ENCODE assay signal across 9 cellular contexts in the genomic region with DNA sequence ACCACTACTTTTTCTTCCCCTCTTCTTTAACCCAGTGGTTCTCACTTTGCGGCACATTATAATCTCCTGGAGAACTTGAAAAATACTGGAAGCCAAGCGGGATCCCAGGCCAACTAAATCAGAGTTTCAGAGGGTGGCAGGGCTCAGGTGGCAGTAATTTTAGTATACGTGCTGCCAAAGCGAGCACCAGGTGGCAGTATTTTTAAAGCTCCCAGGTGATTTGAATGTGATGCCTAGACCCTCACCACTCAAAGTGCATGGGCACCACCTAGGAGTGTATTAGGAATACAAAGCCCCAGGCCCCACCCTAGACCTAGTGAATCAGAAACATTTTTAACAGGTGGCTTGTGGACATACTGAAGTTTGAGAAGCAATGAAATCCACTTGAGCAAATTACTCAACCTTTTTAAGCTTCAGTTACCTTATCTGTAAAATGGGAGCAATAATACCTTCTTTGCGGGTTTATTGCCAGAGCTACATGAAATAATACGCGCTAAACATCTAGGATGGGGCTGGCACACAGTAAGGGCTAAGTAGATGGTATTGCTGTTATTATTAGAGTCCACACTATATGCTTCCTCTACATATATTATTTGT. TPM values are rescaled to one million over a fixed set of nuclear protein-coding genes. Genes with fewer than 3 reads are reported as not detected.
DNase-seq lines count a peak whose midpoint lies in the region; ATAC-seq and TF ChIP-seq lines count a peak whose summit lies in the region.
"Had no signal": no experiment of that assay in that cellular context is flagged by ENCODE, and none has a peak within 500 bp of the region (broad histone marks: within the 10 kb centered on the region; RNA-seq: fewer than 3 reads in every experiment).

No MANE protein-coding gene starts in this region.

- H3K27ac ChIP-seq in RWPE1 (no peak overlapping the region), foreskin keratinocyte (no peak overlapping the region)
- H3K27ac ChIP-seq: testis had no signal

- DNase-seq in Caki2 (ENCODE audit: low read depth) (peak; percentile 15), HFF-Myc (ENCODE audit: extremely low read depth, low read depth) (no peak), RWPE1 (ENCODE audit: low spot score) (peak; percentile 7), foreskin keratinocyte (no peak), T-helper 9 cell (no peak)
- DNase-seq: testis had no signal

- ATAC-seq in foreskin keratinocyte (peak; percentile 42), HG02852 (IDR thresholded peaks at IDR 0.05; ENCODE audit: unreplicated experiment) (no peak), GM21423 (IDR thresholded peaks at IDR 0.05; ENCODE audit: unreplicated experiment) (no peak), HG03460 (IDR thresholded peaks at IDR 0.05; ENCODE audit: unreplicated experiment) (no peak)

- TF ChIP-seq CTCF in HFF-Myc (IDR thresholded peaks at IDR 0.05; ENCODE audit: low read depth, low read length, missing control alignments) = peak; percentile 39
- TF ChIP-seq CTCF in RWPE1 (conservative IDR thresholded peaks at IDR 0.05; ENCODE audit: low read depth) = peak; percentile 18; the same call in 1 of the 2 replicates
- TF ChIP-seq CTCF in foreskin keratinocyte (conservative IDR thresholded peaks at IDR 0.05) = peak; percentile 59

- H3K4me1 ChIP-seq in foreskin keratinocyte = no peaks in the 10 kb centered on the region
- H3K4me1 ChIP-seq: testis had no signal

- POLR2A ChIA-PET in RWPE1 (lab: Yijun Ruan, JAX; ENCODE audit: low non-redundant PET) = no interaction called here

- no peak overlapping the region for H3K4me3 ChIP-seq in HFF-Myc (replicated peaks; ENCODE audit: low read depth, low read length)
- H3K4me3 ChIP-seq: testis had no signal

- in situ Hi-C loops in Caki2 (cut with HindIII; ENCODE audit: low pct_unique_long_range_greater_than_20kb, low sequenced_read_pairs) = no loop called here

- H3K27me3 ChIP-seq in foreskin keratinocyte = no peaks in the 10 kb centered on the region
- H3K27me3 ChIP-seq: testis had no signal

- CTCF ChIA-PET in RWPE1 (lab: Yijun Ruan, JAX) = interaction anchor here (0.6 to 1.2 kb wide), 8 partner anchors 10 to 335 kb away, joined by 3 to 9 read pairs (median 3); no protein-coding TSS in a partner anchor

RNA-seq across cellular contexts. Expression of gene B3GALNT1, which starts 8.3 kb away (rescaled TPM):
- total RNA-seq in Caki2 (2014; rRNA removed; shearing (Covaris generic); ENCODE audit: low replicate concordance) = 9.7 and 11.9 TPM in 2 replicates
- total RNA-seq in foreskin keratinocyte = 8.6 and 9.0 TPM in 2 replicates
- 3.5 and 4.1 TPM in 2 replicates for polyA plus RNA-seq in foreskin keratinocyte

Comparison
In these comparisons a context has a peak if more than half of its experiments do, and no peak if none do; other contexts are left out.
1. DNase-seq: peak in Caki2 (single experiment) and RWPE1 (single experiment); none in HFF-Myc (single experiment), foreskin keratinocyte (0 of 2) and T-helper 9 cell (single experiment).
2. Peak in every context shown above with its lines, with median percentiles within 50 percentile points of each other: CTCF ChIP-seq.